In the genomic region with DNA sequence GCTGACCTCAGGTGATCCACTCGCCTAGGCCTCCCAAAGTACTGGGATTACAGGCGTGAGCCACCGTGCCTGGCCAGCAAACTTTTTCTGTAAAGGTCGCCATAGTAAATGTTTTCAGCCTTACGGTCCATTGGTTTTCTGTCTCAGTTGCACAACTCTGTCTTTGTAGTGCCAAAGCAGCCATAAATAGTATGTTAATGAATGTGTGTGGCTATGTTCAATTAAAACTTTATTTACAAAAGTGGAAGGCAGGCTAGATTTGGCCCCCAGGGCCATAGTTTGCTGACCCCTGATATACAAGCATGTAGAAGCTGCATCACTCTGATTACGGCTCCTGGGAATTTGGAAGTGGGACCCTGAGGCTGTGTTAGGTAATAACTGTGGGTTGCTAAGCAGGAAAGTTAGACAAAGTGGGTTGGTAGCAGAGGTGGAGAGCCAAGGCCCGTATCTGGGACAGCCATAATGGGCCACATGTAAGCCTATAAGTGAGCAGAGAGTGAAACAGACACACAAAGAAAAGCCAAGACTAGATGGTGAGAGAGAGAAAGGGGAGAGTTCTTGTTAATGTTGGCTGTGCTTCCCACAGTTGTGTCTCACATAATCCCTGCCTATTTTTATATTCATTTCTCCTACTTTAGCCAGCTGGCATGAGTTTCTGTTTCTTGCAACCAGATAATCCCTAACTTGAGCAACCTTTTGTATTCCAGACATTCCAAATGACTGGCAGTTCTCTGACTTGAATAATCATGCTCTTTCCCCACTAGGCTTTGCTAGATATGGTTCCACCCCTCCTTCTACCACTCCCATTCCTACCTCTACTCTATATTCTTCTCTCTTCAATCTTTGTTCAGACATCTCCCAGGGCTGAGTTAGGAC, we compare ENCODE assay signal across 17 cellular contexts. TPM values are rescaled to one million over a fixed set of nuclear protein-coding genes. Genes with fewer than 3 reads are reported as not detected.
DNase-seq lines count a peak whose midpoint lies in the region; ATAC-seq, FAIRE-seq and TF ChIP-seq lines count a peak whose summit lies in the region.
"Had no signal": no experiment of that assay in that cellular context is flagged by ENCODE, and none has a peak within 500 bp of the region (broad histone marks: within the 10 kb centered on the region; RNA-seq: fewer than 3 reads in every experiment).

No MANE protein-coding gene starts in this region.

- no peak for TF ChIP-seq POLR2A in esophagus squamous epithelium (IDR thresholded peaks at IDR 0.05)

- WGBS in esophagus squamous epithelium, 2 donors: 44 to 46% methylated on average over 7 of the region's 7 CpGs

- no peak for TF ChIP-seq CTCF in A673 (conservative IDR thresholded peaks at IDR 0.05; ENCODE audit: low read depth, low read length)
- TF ChIP-seq CTCF in RWPE1 (conservative IDR thresholded peaks at IDR 0.05; ENCODE audit: low read depth): no peak
- no peak for TF ChIP-seq CTCF in esophagus squamous epithelium (IDR thresholded peaks at IDR 0.05)
- TF ChIP-seq CTCF in nephron (IDR thresholded peaks at IDR 0.05; ENCODE audit: unreplicated experiment in 3 of 3): no peak
- TF ChIP-seq CTCF in D721Med (IDR thresholded peaks at IDR 0.05; ENCODE audit: insufficient read depth, missing control alignments): no peak

- H3K36me3 ChIP-seq in A673 (ENCODE audit: insufficient read depth, low read length, poor library complexity, severe bottlenecking) (no peaks in the 10 kb centered on the region), esophagus squamous epithelium (no peaks in the 10 kb centered on the region)
- H3K36me3 ChIP-seq: spleen, upper lobe of left lung had no signal

- H3K4me3 ChIP-seq in A673 (ENCODE audit: low read depth, low read length, poor library complexity, severe bottlenecking): no peak overlapping the region
- no peak overlapping the region for H3K4me3 ChIP-seq in esophagus squamous epithelium
- H3K4me3 ChIP-seq: spleen, upper lobe of left lung had no signal

- H3K4me1 Mint-ChIP-seq in nephron: peaks cover 18% of the 10 kb centered on the region

- H3K9me3 ChIP-seq in A673 (ENCODE audit: low read depth, low read length, poor library complexity, severe bottlenecking): no peaks in the 10 kb centered on the region
- H3K9me3 ChIP-seq in esophagus squamous epithelium: no peaks in the 10 kb centered on the region
- H3K9me3 ChIP-seq: upper lobe of left lung had no signal

- H3K36me3 Mint-ChIP-seq in nephron (ENCODE audit: low read depth): no peaks in the 10 kb centered on the region

- no peak overlapping the region for H3K27ac ChIP-seq in A673 (ENCODE audit: low read depth, low read length, poor library complexity, severe bottlenecking)
- peak overlapping the region; percentile 87 for H3K27ac ChIP-seq in RWPE1
- peak overlapping the region; percentile 80 to 88 (median 85) for H3K27ac ChIP-seq in esophagus squamous epithelium
- H3K27ac ChIP-seq: spleen, upper lobe of left lung had no signal

- ATAC-seq in HG02938 (IDR thresholded peaks at IDR 0.05; ENCODE audit: unreplicated experiment): no peak
- ATAC-seq: activated CD4-positive, CD25-positive, alpha-beta regulatory T cell treated with anti-CD3 and anti-CD28 coated beads, Interleukin-2, amount 50 U/mL, for 24 hours; activated naive CD8-positive, alpha-beta T cell treated with anti-CD3 and anti-CD28 coated beads, Interleukin-2, amount 50 U/mL, for 24 hours had no signal

- H3K27me3 Mint-ChIP-seq in nephron (ENCODE audit: low read depth): no peaks in the 10 kb centered on the region
- H3K27me3 Mint-ChIP-seq: activated naive CD8-positive, alpha-beta T cell treated with anti-CD3 and anti-CD28 coated beads, Interleukin-2, amount 50 U/mL, for 24 hours had no signal

- H3K27ac Mint-ChIP-seq in nephron: peak overlapping the region in 2 of 3 experiments; percentile 7 to 12
- H3K27ac Mint-ChIP-seq: activated naive CD8-positive, alpha-beta T cell treated with anti-CD3 and anti-CD28 coated beads, Interleukin-2, amount 50 U/mL, for 24 hours; H9 had no signal

- H3K4me1 ChIP-seq in A673 (ENCODE audit: insufficient read depth, low read length, poor library complexity, severe bottlenecking) (no peaks in the 10 kb centered on the region), esophagus squamous epithelium (peaks cover 9 to 34% (median 16%) of the 10 kb centered on the region in 3 donors)
- H3K4me1 ChIP-seq: spleen, upper lobe of left lung had no signal

- DNase-seq in A673 (ENCODE audit: low spot score) (peak; percentile 25), RWPE1 (ENCODE audit: low spot score) (peak; percentile 37), esophagus squamous epithelium (lab: John Stamatoyannopoulos, UW) (no peak), pons (ENCODE audit: low spot score) (no peak), NCI-H69 (lab: John Stamatoyannopoulos, UW) (no peak), D721Med (ENCODE audit: insufficient read length, low spot score) (no peak)
- DNase-seq: activated naive CD8-positive, alpha-beta T cell treated with anti-CD3 and anti-CD28 coated beads, Interleukin-2, amount 50 U/mL, for 24 hours; DMS53; effector CD8-positive, alpha-beta T cell; H9; NCI-H1048; OCI-M1; spleen; upper lobe of left lung had no signal

- no TSS peak for BruUV-seq in A673 (replicated peaks; lab: Mats Ljungman, UMichigan)

- no peak overlapping the region for H3K4me3 Mint-ChIP-seq in nephron
- H3K4me3 Mint-ChIP-seq: activated naive CD8-positive, alpha-beta T cell treated with anti-CD3 and anti-CD28 coated beads, Interleukin-2, amount 50 U/mL, for 24 hours; H9 had no signal

- no peak for FAIRE-seq in D721Med (lab: Jason Lieb, UNC)

- POLR2A ChIA-PET in A673 (lab: Charles Lee; ENCODE audit: low non-redundant PET) (no interaction called here), RWPE1 (lab: Yijun Ruan, JAX; ENCODE audit: low non-redundant PET) (interaction anchor here (0.6 kb wide), 1 partner anchor 279 kb away, joined by 3 read pairs; no protein-coding TSS in a partner anchor)

- CTCF ChIA-PET in A673 (lab: Charles Lee): no interaction called here
- CTCF ChIA-PET in RWPE1 (lab: Yijun Ruan, JAX): no interaction called here

- H3K27me3 ChIP-seq in A673 (replicated peaks; ENCODE audit: insufficient read depth, low read depth, low read length, poor library complexity) (no peaks in the 10 kb centered on the region), esophagus squamous epithelium (no peaks in the 10 kb centered on the region)
- H3K27me3 ChIP-seq: spleen, upper lobe of left lung had no signal

- peaks cover 29% of the 10 kb centered on the region for H3K9me3 Mint-ChIP-seq in nephron

- intact Hi-C loops in A673 (cut with micrococcal nuclease; ENCODE audit: unreplicated experiment): no loop called here
- intact Hi-C loops in esophagus squamous epithelium (cut with DNase I): no loop called here

RNA-seq across cellular contexts. Expression of a gene that starts 7.8 kb away (rescaled TPM):
- total RNA-seq in A673 (2021) (18.9 and 21.9 TPM in 2 replicates), esophagus squamous epithelium (10 to 100 TPM in 3 of 4 donors, 1 to 10 TPM in 1; 8.2 to 23.1 (median 17.7) TPM)

Comparison
In these comparisons a context has a peak if more than half of its experiments do, and no peak if none do; other contexts are left out.
1. DNase-seq: peak in A673 (single experiment) and RWPE1 (single experiment); none in esophagus squamous epithelium (single experiment), pons (single experiment), NCI-H69 (single experiment) and D721Med (single experiment).